ENCODE assay signal across 1 cellular context in the genomic region with DNA sequence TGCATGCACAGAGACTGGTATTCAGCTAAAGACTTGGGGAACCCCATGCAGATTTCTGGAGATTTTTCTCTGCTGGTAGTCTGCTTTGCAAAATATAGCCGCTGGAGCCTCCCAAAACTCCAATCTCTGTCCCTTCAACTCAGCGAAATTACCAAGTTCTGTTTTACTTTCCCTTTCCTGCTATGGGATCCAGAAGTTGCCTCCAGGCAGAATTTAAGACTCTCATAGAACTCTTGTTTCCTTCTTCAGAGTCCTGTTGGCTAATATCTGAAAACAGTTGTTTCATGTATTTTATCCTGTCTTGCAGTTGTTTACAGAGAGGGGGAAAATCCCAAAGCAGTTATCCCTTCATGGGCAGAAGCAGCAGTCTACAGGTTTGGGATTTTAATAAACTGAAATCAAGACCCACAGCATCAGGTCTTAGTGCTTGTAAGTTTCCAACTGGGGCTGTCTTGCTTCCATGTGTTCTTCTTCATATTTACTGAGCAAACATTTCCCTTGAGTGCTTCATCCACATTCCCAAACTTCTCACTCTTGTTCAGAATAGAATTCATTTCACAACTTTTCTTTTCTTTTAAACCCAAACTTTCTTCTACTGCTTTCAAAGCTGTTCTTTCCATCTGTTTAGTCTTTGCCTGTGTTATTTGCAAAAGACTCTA.
TF ChIP-seq lines count a peak whose summit lies in the region.

No MANE protein-coding gene starts in this region.

TF ChIP-seq in HEK293T, 16 proteins besides CTCF, POLR2A, EP300 and RAD21:
- TF ChIP-seq ARNT (IDR thresholded peaks at IDR 0.05) (no peak), FOXA1 (IDR thresholded peaks at IDR 0.05) (no peak), TARDBP (IDR thresholded peaks at IDR 0.05) (no peak), NFRKB (IDR thresholded peaks at IDR 0.05) (no peak), SUZ12 (IDR thresholded peaks at IDR 0.05) (no peak), FOXK2 (IDR thresholded peaks at IDR 0.05) (no peak), LEF1 (IDR thresholded peaks at IDR 0.05; ENCODE audit: borderline replicate concordance) (no peak), SP1 (IDR thresholded peaks at IDR 0.05) (no peak), FOXM1 (IDR thresholded peaks at IDR 0.05; ENCODE audit: borderline replicate concordance) (no peak), BHLHE40 (IDR thresholded peaks at IDR 0.05; ENCODE audit: borderline replicate concordance) (no peak), HDGF (IDR thresholded peaks at IDR 0.05; ENCODE audit: borderline replicate concordance) (no peak), CTBP1 (IDR thresholded peaks at IDR 0.05; ENCODE audit: borderline replicate concordance) (no peak), ZNF384 (IDR thresholded peaks at IDR 0.05) (no peak), L3MBTL2 (conservative IDR thresholded peaks at IDR 0.05) (no peak), ELF4 (IDR thresholded peaks at IDR 0.05) (no peak)
- TF ChIP-seq, protein P1, sequence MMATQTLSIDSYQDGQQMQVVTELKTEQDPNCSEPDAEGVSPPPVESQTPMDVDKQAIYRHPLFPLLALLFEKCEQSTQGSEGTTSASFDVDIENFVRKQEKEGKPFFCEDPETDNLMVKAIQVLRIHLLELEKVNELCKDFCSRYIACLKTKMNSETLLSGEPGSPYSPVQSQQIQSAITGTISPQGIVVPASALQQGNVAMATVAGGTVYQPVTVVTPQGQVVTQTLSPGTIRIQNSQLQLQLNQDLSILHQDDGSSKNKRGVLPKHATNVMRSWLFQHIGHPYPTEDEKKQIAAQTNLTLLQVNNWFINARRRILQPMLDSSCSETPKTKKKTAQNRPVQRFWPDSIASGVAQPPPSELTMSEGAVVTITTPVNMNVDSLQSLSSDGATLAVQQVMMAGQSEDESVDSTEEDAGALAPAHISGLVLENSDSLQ (IDR thresholded peaks at IDR 0.05), result no peak
